8 cellular contexts compared by ENCODE assay signal in the genomic region with DNA sequence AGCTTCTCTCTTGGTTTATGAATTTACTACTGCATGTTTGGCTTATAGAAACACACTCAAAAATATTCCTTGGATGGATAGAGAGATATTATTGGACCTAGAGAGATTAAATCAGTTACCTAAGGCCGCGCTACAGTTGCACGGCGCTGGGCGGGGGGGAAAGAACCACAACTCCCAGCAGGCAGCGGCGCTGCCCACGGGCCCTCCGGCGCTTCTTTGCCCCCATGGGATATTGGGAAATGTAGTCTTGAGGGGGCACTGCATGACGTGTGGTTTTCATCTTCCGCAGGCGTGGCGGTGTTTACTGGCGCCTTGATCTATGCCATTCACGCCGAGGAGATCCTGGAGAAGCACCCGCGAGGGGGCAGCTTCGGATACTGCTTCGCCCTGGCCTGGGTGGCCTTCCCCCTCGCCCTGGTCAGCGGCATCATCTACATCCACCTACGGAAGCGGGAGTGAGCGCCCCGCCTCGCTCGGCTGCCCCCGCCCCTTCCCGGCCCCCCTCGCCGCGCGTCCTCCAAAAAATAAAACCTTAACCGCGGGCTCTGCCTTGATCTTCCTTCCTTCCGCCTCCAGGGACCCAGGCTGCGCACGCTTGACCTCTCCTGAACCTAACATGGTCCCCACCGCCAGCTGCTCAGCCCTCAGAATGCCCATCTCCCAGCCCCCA. TPM values are rescaled to one million over a fixed set of nuclear protein-coding genes. Genes with fewer than 3 reads are reported as not detected.
DNase-seq lines count a peak whose midpoint lies in the region; ATAC-seq and TF ChIP-seq lines count a peak whose summit lies in the region.

No MANE protein-coding gene starts in this region.

- intact Hi-C loops in ascending aorta (cut with DNase I): no loop called here

- H4K20me1 ChIP-seq in smooth muscle cell (ENCODE audit: low read depth): peaks cover 8% of the 10 kb centered on the region

- H3K36me3 ChIP-seq in ascending aorta (peaks cover 11 to 19% of the 10 kb centered on the region in 2 donors), iPS-20b (ENCODE audit: insufficient read depth, low read depth, low read length) (no peaks in the 10 kb centered on the region), smooth muscle cell (ENCODE audit: low read depth) (no peaks in the 10 kb centered on the region)

- no peaks in the 10 kb centered on the region for H3K27me3 Mint-ChIP-seq in T-helper 2 cell treated with Interferon-gamma antibody and Interleukin-4, amounts not matched to agents 5 μg/mL and 100 μg/mL, for 36 hours (ENCODE audit: low read depth)

- H3K9me3 Mint-ChIP-seq in T-helper 2 cell treated with Interferon-gamma antibody and Interleukin-4, amounts not matched to agents 5 μg/mL and 100 μg/mL, for 36 hours: peaks cover 3% of the 10 kb centered on the region

- peaks cover 65% of the 10 kb centered on the region for H3K36me3 Mint-ChIP-seq in T-helper 2 cell treated with Interferon-gamma antibody and Interleukin-4, amounts not matched to agents 5 μg/mL and 100 μg/mL, for 36 hours (ENCODE audit: low read depth)

- peak; percentile 93 for DNase-seq in NCI-H1105 treated with DMSO at 0.1 percent for 48 hours (lab: John Stamatoyannopoulos, UW)
- DNase-seq in T-helper 2 cell treated with Interferon-gamma antibody and Interleukin-4, amounts not matched to agents 5 μg/mL and 100 μg/mL, for 36 hours (ENCODE audit: low spot score): peak; percentile 80
- DNase-seq in ascending aorta (ENCODE audit: low spot score in 2 of 2): peak in 1 of 2 donors; percentile 71
- DNase-seq in smooth muscle cell (lab: John Stamatoyannopoulos, UW; ENCODE audit: unreplicated experiment): no peak
- no peak for DNase-seq in 8988T

- H3F3A ChIP-seq in smooth muscle cell (ENCODE audit: low read depth): peaks cover 19% of the 10 kb centered on the region

- no peaks in the 10 kb centered on the region for H3K9me3 ChIP-seq in ascending aorta
- H3K9me3 ChIP-seq in iPS-20b (ENCODE audit: insufficient read depth, low read depth, low read length): no peaks in the 10 kb centered on the region; the same call in 1 of the 2 replicates
- no peaks in the 10 kb centered on the region for H3K9me3 ChIP-seq in smooth muscle cell (replicated peaks; ENCODE audit: low read depth)

- ATAC-seq in GM19467 (IDR thresholded peaks at IDR 0.05; ENCODE audit: unreplicated experiment) (peak; percentile 31), GM19455 (IDR thresholded peaks at IDR 0.05; ENCODE audit: unreplicated experiment) (no peak)

- TF ChIP-seq CTCF in ascending aorta (IDR thresholded peaks at IDR 0.05) (no peak), smooth muscle cell (IDR thresholded peaks at IDR 0.05; ENCODE audit: borderline replicate concordance, insufficient read depth, poor library complexity, severe bottlenecking) (no peak)

- H3K79me2 ChIP-seq in smooth muscle cell (ENCODE audit: low read depth): peaks cover 3% of the 10 kb centered on the region

- no peak overlapping the region for H2AFZ ChIP-seq in smooth muscle cell (ENCODE audit: low read depth)

- H3K4me2 ChIP-seq in smooth muscle cell: peak overlapping the region; percentile 81

- peak overlapping the region; percentile 85 for H3K4me3 Mint-ChIP-seq in T-helper 2 cell treated with Interferon-gamma antibody and Interleukin-4, amounts not matched to agents 5 μg/mL and 100 μg/mL, for 36 hours

- WGBS in smooth muscle cell (ENCODE audit: low lambda C conversion rate): 9% methylated on average over 34 of the region's 41 CpGs

- H3K27ac ChIP-seq in ascending aorta (peak overlapping the region; percentile 31 to 51), iPS-20b (ENCODE audit: low read length) (no peak overlapping the region), smooth muscle cell (ENCODE audit: low read depth) (peak overlapping the region; percentile 58)

- H3K4me1 Mint-ChIP-seq in T-helper 2 cell treated with Interferon-gamma antibody and Interleukin-4, amounts not matched to agents 5 μg/mL and 100 μg/mL, for 36 hours (ENCODE audit: low read depth): peaks cover 61% of the 10 kb centered on the region

- peak overlapping the region; percentile 34 to 35 for H3K4me3 ChIP-seq in ascending aorta
- peak overlapping the region; percentile 71 for H3K4me3 ChIP-seq in iPS-20b (ENCODE audit: low read length)
- peak overlapping the region; percentile 46 for H3K4me3 ChIP-seq in smooth muscle cell

- peak overlapping the region; percentile 94 for H3K27ac Mint-ChIP-seq in T-helper 2 cell treated with Interferon-gamma antibody and Interleukin-4, amounts not matched to agents 5 μg/mL and 100 μg/mL, for 36 hours

- H3K27me3 ChIP-seq in ascending aorta (no peaks in the 10 kb centered on the region), iPS-20b (ENCODE audit: insufficient read depth, low read length) (peaks cover 14% of the 10 kb centered on the region), smooth muscle cell (ENCODE audit: low read depth) (no peaks in the 10 kb centered on the region)

- peaks cover 0 to 22% of the 10 kb centered on the region in 2 donors for H3K4me1 ChIP-seq in ascending aorta
- H3K4me1 ChIP-seq in iPS-20b (ENCODE audit: insufficient read depth, low read length): peaks cover 12% of the 10 kb centered on the region; the same call in 1 of the 2 replicates
- H3K4me1 ChIP-seq in smooth muscle cell (ENCODE audit: low read depth): peaks cover 1% of the 10 kb centered on the region

- H3K9ac ChIP-seq in iPS-20b (ENCODE audit: low read depth, low read length) (peak overlapping the region; percentile 71; the same call in 1 of the 2 replicates), smooth muscle cell (ENCODE audit: low read depth) (peak overlapping the region; percentile 6)

RNA-seq across cellular contexts. Expression of a gene that starts 4.8 kb away (rescaled TPM):
- 18.2 TPM for total RNA-seq in ascending aorta
- 74.5 and 95.2 TPM in 2 replicates for total RNA-seq in smooth muscle cell
- polyA plus RNA-seq in smooth muscle cell: 424 and 458 TPM in 2 replicates

RNA-seq across cellular contexts. Expression of a gene that starts 33.6 kb away (rescaled TPM):
- total RNA-seq in ascending aorta (25.3 TPM), smooth muscle cell (3.0 and 3.8 TPM in 2 replicates)
- polyA plus RNA-seq in smooth muscle cell: 11.2 and 18.7 TPM in 2 replicates

RNA-seq across cellular contexts. Expression of a gene that starts 34.0 kb away (rescaled TPM):
- total RNA-seq in ascending aorta (not detected), smooth muscle cell (not detected in 2 replicates)
- polyA plus RNA-seq in smooth muscle cell: 0.98 TPM in 1 of 2 replicates, not detected in the other

Comparison
In these comparisons a context has a peak if more than half of its experiments do, and no peak if none do; other contexts are left out.
1. DNase-seq: peak in NCI-H1105 treated with DMSO at 0.1 percent for 48 hours (single experiment) and T-helper 2 cell treated with Interferon-gamma antibody and Interleukin-4, amounts not matched to agents 5 μg/mL and 100 μg/mL, for 36 hours (single experiment); none in smooth muscle cell (single experiment) and 8988T (single experiment).
2. Peak in every context shown above with its lines, with median percentiles within 50 percentile points of each other: H3K4me3 ChIP-seq.